In genomic region chr12:128267246-128267622, GRCh38 we compare ENCODE assay signal across 13 cellular contexts. TPM values are rescaled to one million over a fixed set of nuclear protein-coding genes. Genes with fewer than 3 reads are reported as not detected.
DNase-seq lines count a peak whose midpoint lies in the region; ATAC-seq lines count a peak whose summit lies in the region.
"Had no signal": no experiment of that assay in that cellular context is flagged by ENCODE, and none has a peak within 500 bp of the region (broad histone marks: within the 10 kb centered on the region; RNA-seq: fewer than 3 reads in every experiment).

No MANE protein-coding gene starts in this region.

- H3K79me1 ChIP-seq in mesendoderm (ENCODE audit: low read length): no peaks in the 10 kb centered on the region

- H3K36me3 ChIP-seq in HUES64 (ENCODE audit: insufficient read depth, low read length) (no peaks in the 10 kb centered on the region), esophagus (ENCODE audit: control insufficient read depth in 2 of 2, insufficient read depth in 2 of 2, low read length in 1 of 2) (no peaks in the 10 kb centered on the region), mesendoderm (ENCODE audit: control insufficient read depth, insufficient read depth, low read length) (no peaks in the 10 kb centered on the region), thymus (ENCODE audit: control insufficient read depth, insufficient read depth) (no peaks in the 10 kb centered on the region)

- peaks cover 76% of the 10 kb centered on the region for H3K27me3 ChIP-seq in HUES64 (ENCODE audit: insufficient read depth, low read length)
- H3K27me3 ChIP-seq in esophagus (ENCODE audit: control insufficient read depth in 1 of 2, insufficient read depth in 2 of 2, low read length in 2 of 2): peaks cover 3 to 5% of the 10 kb centered on the region in 2 donors
- peaks cover 42% of the 10 kb centered on the region for H3K27me3 ChIP-seq in mesendoderm (ENCODE audit: insufficient read depth, low read length, poor library complexity)
- H3K27me3 ChIP-seq in thymus (ENCODE audit: control insufficient read depth, insufficient read depth): peaks cover 37% of the 10 kb centered on the region

- no peak for ATAC-seq in GM18873 (IDR thresholded peaks at IDR 0.05; ENCODE audit: low FRiP score, unreplicated experiment)

- no peak overlapping the region for H2BK5ac ChIP-seq in mesendoderm (ENCODE audit: low read length)

- H3K23ac ChIP-seq in mesendoderm (ENCODE audit: low read length): no peak overlapping the region

- H3K9me3 ChIP-seq in HUES64 (ENCODE audit: insufficient read depth, low read depth, low read length): peaks cover 12% of the 10 kb centered on the region; the same call in 1 of the 2 replicates
- peaks cover 0 to 4% of the 10 kb centered on the region in 2 donors for H3K9me3 ChIP-seq in esophagus (ENCODE audit: control insufficient read depth in 2 of 2, insufficient read depth in 1 of 2, low read depth in 1 of 2, low read length in 1 of 2)
- no peaks in the 10 kb centered on the region for H3K9me3 ChIP-seq in thymus (ENCODE audit: control insufficient read depth)

- no peak for DNase-seq in mesendoderm
- no peak for DNase-seq in NCI-H345 (lab: John Stamatoyannopoulos, UW)
- no peak for DNase-seq in SHP77 (lab: John Stamatoyannopoulos, UW)
- DNase-seq: activated T-cell treated with anti-CD3 and anti-CD28 coated beads, Interleukin-2, amount 50 U/mL, for 24 hours; CD4-positive, alpha-beta T cell; NCI-H1694; stimulated activated CD4-positive, alpha-beta T cell treated with anti-CD3 and anti-CD28 coated beads, Interleukin-1b, Interleukin-23, amount 100 ng/mL, for 48 hours; stimulated activated CD8-positive, alpha-beta memory T cell treated with anti-CD3 and anti-CD28 coated beads, Interleukin-4, amount 100 ng/mL, for 48 hours had no signal

- no peak overlapping the region for H2BK120ac ChIP-seq in mesendoderm (ENCODE audit: low read depth, low read length)

- H4K5ac ChIP-seq in mesendoderm (ENCODE audit: low read length): no peak overlapping the region

- H3K27ac ChIP-seq in HUES64 (ENCODE audit: low read depth, low read length): no peak overlapping the region
- H3K27ac ChIP-seq in esophagus (ENCODE audit: low read depth in 2 of 2, low read length in 1 of 2): no peak overlapping the region
- H3K27ac ChIP-seq in mesendoderm (ENCODE audit: low read depth, low read length): no peak overlapping the region
- no peak overlapping the region for H3K27ac ChIP-seq in thymus (ENCODE audit: low read depth)
- H3K27ac ChIP-seq: RWPE1 had no signal

- no peak overlapping the region for H3K56ac ChIP-seq in mesendoderm (ENCODE audit: low read length)

- no peaks in the 10 kb centered on the region for H3K79me2 ChIP-seq in mesendoderm (ENCODE audit: control insufficient read depth, insufficient read depth, low read length)

- H4K8ac ChIP-seq in mesendoderm (ENCODE audit: low read depth, low read length): no peak overlapping the region

- no peak overlapping the region for H3K18ac ChIP-seq in mesendoderm (ENCODE audit: low read length)

- H2AK5ac ChIP-seq in mesendoderm (ENCODE audit: low read length): no peak overlapping the region

- WGBS in HUES64: under 1% methylated on average over 55 of the region's 55 CpGs
- WGBS in esophagus, 2 donors: 4 to 5% methylated on average over 37 to 55 of the region's 55 CpGs
- WGBS in mesendoderm (ENCODE audit: extremely low coverage, insufficient coverage, low lambda C conversion rate): no CpG with 5 or more reads among the region's 55 CpGs
- WGBS in thymus: 4% methylated on average over 55 of the region's 55 CpGs

- H3K4me3 ChIP-seq in HUES64 (ENCODE audit: low read length): peak overlapping the region; percentile 55
- peak overlapping the region; percentile 37 to 40 for H3K4me3 ChIP-seq in esophagus (ENCODE audit: low read depth in 1 of 2, low read length in 2 of 2)
- H3K4me3 ChIP-seq in mesendoderm (ENCODE audit: low read length): no peak overlapping the region
- peak overlapping the region; percentile 7 for H3K4me3 ChIP-seq in thymus (ENCODE audit: low read length)

- no peak overlapping the region for H3K9ac ChIP-seq in HUES64 (ENCODE audit: low read depth, low read length)
- H3K9ac ChIP-seq in mesendoderm (ENCODE audit: low read length): no peak overlapping the region

- no peak overlapping the region for H2BK15ac ChIP-seq in mesendoderm (replicated peaks; ENCODE audit: low read depth)

- peak overlapping the region; percentile 22 for H3K4me2 ChIP-seq in mesendoderm (ENCODE audit: low read length)

- no peak overlapping the region for H3K4ac ChIP-seq in mesendoderm (ENCODE audit: low read depth, low read length)

- H3K4me1 ChIP-seq in HUES64 (ENCODE audit: insufficient read depth, low read length) (peaks cover 14% of the 10 kb centered on the region), esophagus (ENCODE audit: control insufficient read depth in 2 of 2, insufficient read depth in 2 of 2, low read length in 1 of 2) (peaks cover 0 to 2% of the 10 kb centered on the region in 2 donors), mesendoderm (ENCODE audit: control insufficient read depth, low read depth, low read length) (no peaks in the 10 kb centered on the region), thymus (ENCODE audit: control insufficient read depth, insufficient read depth, low read length) (no peaks in the 10 kb centered on the region)

RNA-seq across cellular contexts. Expression of gene TMEM132C, which starts 0.3 kb away (rescaled TPM):
- polyA plus RNA-seq in HUES64 (2013, experiment 1 of 2): 6.3 TPM
- polyA plus RNA-seq in HUES64 (2013, experiment 2 of 2): 9.4 TPM
- polyA plus RNA-seq in esophagus: under 1 TPM; 0.43 to 0.65 TPM
- 0.45 TPM for polyA plus RNA-seq in mesendoderm (2013, experiment 1 of 2)
- polyA plus RNA-seq in mesendoderm (2013, experiment 2 of 2): 0.46 TPM
- 0.34 TPM for polyA plus RNA-seq in thymus
